30 cellular contexts compared by ENCODE assay signal in the genomic region with DNA sequence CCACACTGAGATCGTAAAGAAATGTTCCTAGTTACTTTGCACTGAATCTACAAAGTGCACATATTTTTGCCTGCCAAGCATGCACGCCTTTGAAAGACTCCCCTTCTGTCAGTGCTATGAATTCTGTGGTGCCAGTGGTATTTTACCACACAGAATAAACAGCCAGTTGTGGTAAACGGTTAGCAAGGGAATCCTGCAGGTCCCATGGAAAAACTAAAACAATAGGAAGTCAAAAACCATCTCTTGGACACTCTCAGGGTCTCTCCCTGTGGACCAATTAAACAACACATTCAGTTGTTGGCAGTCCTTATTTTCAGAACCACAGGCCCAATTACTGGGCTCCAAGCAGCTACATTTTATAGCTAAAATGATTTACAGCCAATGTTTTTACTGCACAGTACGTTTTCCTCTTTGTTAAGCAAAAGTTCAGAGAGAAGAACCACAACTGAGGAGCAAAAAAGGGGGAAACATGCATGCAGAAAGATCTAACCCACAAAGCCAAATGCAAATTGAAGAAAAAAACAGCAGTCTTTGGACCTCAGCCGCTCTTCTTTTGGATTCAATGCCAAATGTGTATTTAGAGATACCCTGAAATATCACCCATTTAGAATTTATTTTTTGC.
DNase-seq lines count a peak whose midpoint lies in the region; ATAC-seq and TF ChIP-seq lines count a peak whose summit lies in the region.
"Had no signal": no experiment of that assay in that cellular context is flagged by ENCODE, and none has a peak within 500 bp of the region (broad histone marks: within the 10 kb centered on the region; RNA-seq: fewer than 3 reads in every experiment).

No MANE protein-coding gene starts in this region.

- H3K79me2 ChIP-seq in Loucy (ENCODE audit: insufficient read depth, low read length): no peaks in the 10 kb centered on the region

- peak overlapping the region; percentile 43 for H3K4me3 ChIP-seq in Loucy (ENCODE audit: low read length, poor library complexity, severe bottlenecking)
- H3K4me3 ChIP-seq in astrocyte of the spinal cord (ENCODE audit: low read depth, low read length): no peak overlapping the region
- H3K4me3 ChIP-seq: A549, adrenal gland, gastrocnemius medialis, pancreas, thoracic aorta had no signal

- peaks cover 74% of the 10 kb centered on the region for H3K4me1 ChIP-seq in Loucy (ENCODE audit: insufficient read depth, low read length, poor library complexity, severe bottlenecking)
- H3K4me1 ChIP-seq: A549, adrenal gland, pancreas had no signal

- H3F3A ChIP-seq in Loucy (ENCODE audit: low read depth): peaks cover 15% of the 10 kb centered on the region

- H3K36me3 Mint-ChIP-seq in neural crest cell (ENCODE audit: low read depth) (no peaks in the 10 kb centered on the region), T-helper 17 cell (ENCODE audit: low read depth) (peaks cover 2% of the 10 kb centered on the region)
- H3K36me3 Mint-ChIP-seq: natural killer cell treated with Interleukin-12 subunit alpha and Interleukin-12 subunit beta and Interleukin-15 and Interleukin-18, amount 100 ng/mL, for 72 hours had no signal

- peak overlapping the region; percentile 71 for H3K4me2 ChIP-seq in Loucy (ENCODE audit: low read depth, low read length, poor library complexity, severe bottlenecking)
- H3K4me2 ChIP-seq: A549 had no signal

- no peaks in the 10 kb centered on the region for H3K27me3 ChIP-seq in Loucy (ENCODE audit: insufficient read depth, low read length, poor library complexity, severe bottlenecking)
- H3K27me3 ChIP-seq: adrenal gland, gastrocnemius medialis, pancreas had no signal

- H3K9me3 ChIP-seq in Loucy (ENCODE audit: insufficient read depth, low read depth, low read length) (no peaks in the 10 kb centered on the region), T-helper 17 cell (ENCODE audit: control insufficient read depth, low read length, poor library complexity, severe bottlenecking) (no peaks in the 10 kb centered on the region)
- H3K9me3 ChIP-seq: A549, adrenal gland, gastrocnemius medialis, pancreas, thoracic aorta had no signal

- ATAC-seq in HG03442 (IDR thresholded peaks at IDR 0.05; ENCODE audit: unreplicated experiment) (no peak), HG02798 (IDR thresholded peaks at IDR 0.05; ENCODE audit: poor library complexity, unreplicated experiment) (no peak), T-helper 17 cell (no peak)
- ATAC-seq: A549; activated CD4-positive, alpha-beta T cell treated with anti-CD3 and anti-CD28 coated beads for 36 hours; activated CD8-positive, alpha-beta T cell treated with anti-CD3 and anti-CD28 coated beads for 36 hours; gastrocnemius medialis; natural killer cell treated with Interleukin-12 subunit alpha and Interleukin-12 subunit beta and Interleukin-15 and Interleukin-18, amount 100 ng/mL, for 72 hours; pancreas had no signal

- TF ChIP-seq CTCF in Loucy (conservative IDR thresholded peaks at IDR 0.05; ENCODE audit: low read length): no peak
- TF ChIP-seq CTCF in astrocyte of the spinal cord (IDR thresholded peaks at IDR 0.05; ENCODE audit: low read depth, low read length): no peak
- no peak for TF ChIP-seq CTCF in neural crest cell (conservative IDR thresholded peaks at IDR 0.05)

- H3K27me3 Mint-ChIP-seq in neural crest cell (ENCODE audit: low read depth): no peaks in the 10 kb centered on the region
- H3K27me3 Mint-ChIP-seq in T-helper 17 cell: peaks cover 24% of the 10 kb centered on the region
- H3K27me3 Mint-ChIP-seq: activated CD4-positive, alpha-beta T cell treated with anti-CD3 and anti-CD28 coated beads for 36 hours; activated CD8-positive, alpha-beta T cell treated with anti-CD3 and anti-CD28 coated beads for 36 hours; stimulated activated naive CD8-positive, alpha-beta T cell treated with anti-CD3 and anti-CD28 coated beads, Interleukin-15, Interleukin-2, amounts not matched to agents 100 ng/mL and 50 ng/mL, for 24 hours had no signal

- no peaks in the 10 kb centered on the region for H3K36me3 ChIP-seq in Loucy (ENCODE audit: insufficient read depth, low read length)
- H3K36me3 ChIP-seq: adrenal gland, gastrocnemius medialis, pancreas, thoracic aorta had no signal

- no peaks in the 10 kb centered on the region for H3K9me2 ChIP-seq in Loucy (replicated peaks; ENCODE audit: low read depth, low read length)

- peak; percentile 22 for DNase-seq in AG20443 (ENCODE audit: low spot score)
- DNase-seq in astrocyte of the spinal cord (ENCODE audit: low read depth, low spot score): peak; percentile 66
- no peak for DNase-seq in neural crest cell (ENCODE audit: low read depth, low spot score)
- no peak for DNase-seq in NCI-H1092 treated with DMSO at 0.1 percent for 48 hours (lab: John Stamatoyannopoulos, UW)
- DNase-seq in T-helper 17 cell: no peak
- DNase-seq: activated CD4-positive, alpha-beta T cell treated with anti-CD3 and anti-CD28 coated beads for 36 hours; activated CD8-positive, alpha-beta memory T cell treated with anti-CD3 and anti-CD28 coated beads, Interleukin-2, amount 50 U/mL, for 48 hours; activated CD8-positive, alpha-beta T cell treated with anti-CD3 and anti-CD28 coated beads for 36 hours; activated naive CD4-positive, alpha-beta T cell treated with Interleukin-2 at 50 U/mL for 16 hours; adrenal gland; gastrocnemius medialis; HCEC 1CT; IMR-90; NCI-H1105 treated with DMSO at 0.1 percent for 48 hours; NCI-H2081; NCI-H226; NCI-H69; pancreas; retina; SIG-M5; small intestine; T-helper 9 cell had no signal

- H3K4me1 Mint-ChIP-seq in neural crest cell (no peaks in the 10 kb centered on the region), T-helper 17 cell (no peaks in the 10 kb centered on the region)

- H3K27ac Mint-ChIP-seq in neural crest cell (ENCODE audit: unreplicated experiment): peak overlapping the region; percentile 57
- H3K27ac Mint-ChIP-seq in T-helper 17 cell: no peak overlapping the region
- H3K27ac Mint-ChIP-seq: activated CD4-positive, alpha-beta T cell treated with anti-CD3 and anti-CD28 coated beads for 36 hours; activated CD8-positive, alpha-beta T cell treated with anti-CD3 and anti-CD28 coated beads for 36 hours; activated T-helper 1 cell treated with anti-CD3 and anti-CD28 coated beads, Interleukin-12 subunit alpha, Interleukin-12 subunit beta, Interleukin-2, Interleukin-4 antibody, amounts not matched to agents 30 ng/mL and 10 ng/mL and 1 ng/mL, durations not matched to agents 14 hours and 24 hours and 36 hours; natural killer cell treated with Interleukin-12 subunit alpha and Interleukin-12 subunit beta and Interleukin-15 and Interleukin-18, amount 100 ng/mL, for 72 hours; stimulated activated naive CD8-positive, alpha-beta T cell treated with anti-CD3 and anti-CD28 coated beads, Interleukin-15, Interleukin-2, amounts not matched to agents 100 ng/mL and 50 ng/mL, for 24 hours had no signal

- H3K9ac ChIP-seq in Loucy (ENCODE audit: low read depth, low read length, poor library complexity, severe bottlenecking): peak overlapping the region; percentile 52

- H2AFZ ChIP-seq in Loucy (ENCODE audit: low read length): peak overlapping the region; percentile 38; the same call in 1 of the 2 replicates

- in situ Hi-C loops in astrocyte of the spinal cord (cut with HindIII; ENCODE audit: low sequenced_read_pairs): no loop called here

- H3K9me3 Mint-ChIP-seq in neural crest cell: no peaks in the 10 kb centered on the region
- H3K9me3 Mint-ChIP-seq: activated CD8-positive, alpha-beta T cell treated with anti-CD3 and anti-CD28 coated beads for 36 hours; activated T-helper 1 cell treated with anti-CD3 and anti-CD28 coated beads, Interleukin-12 subunit alpha, Interleukin-12 subunit beta, Interleukin-2, Interleukin-4 antibody, amounts not matched to agents 30 ng/mL and 10 ng/mL and 1 ng/mL, durations not matched to agents 14 hours and 24 hours and 36 hours; natural killer cell treated with Interleukin-12 subunit alpha and Interleukin-12 subunit beta and Interleukin-15 and Interleukin-18, amount 100 ng/mL, for 72 hours; stimulated activated naive CD8-positive, alpha-beta T cell treated with anti-CD3 and anti-CD28 coated beads, Interleukin-15, Interleukin-2, amounts not matched to agents 100 ng/mL and 50 ng/mL, for 24 hours had no signal

- H4K20me1 ChIP-seq in Loucy (ENCODE audit: insufficient read depth, low read length, poor library complexity, severe bottlenecking): no peaks in the 10 kb centered on the region

- H3K4me3 Mint-ChIP-seq in neural crest cell (no peak overlapping the region), T-helper 17 cell (no peak overlapping the region)
- H3K4me3 Mint-ChIP-seq: activated CD4-positive, alpha-beta T cell treated with anti-CD3 and anti-CD28 coated beads for 36 hours; activated CD8-positive, alpha-beta T cell treated with anti-CD3 and anti-CD28 coated beads for 36 hours; activated T-helper 1 cell treated with anti-CD3 and anti-CD28 coated beads, Interleukin-12 subunit alpha, Interleukin-12 subunit beta, Interleukin-2, Interleukin-4 antibody, amounts not matched to agents 30 ng/mL and 10 ng/mL and 1 ng/mL, durations not matched to agents 14 hours and 24 hours and 36 hours; natural killer cell treated with Interleukin-12 subunit alpha and Interleukin-12 subunit beta and Interleukin-15 and Interleukin-18, amount 100 ng/mL, for 72 hours; stimulated activated naive CD8-positive, alpha-beta T cell treated with anti-CD3 and anti-CD28 coated beads, Interleukin-15, Interleukin-2, amounts not matched to agents 100 ng/mL and 50 ng/mL, for 24 hours had no signal

Comparison
In these comparisons a context has a peak if more than half of its experiments do, and no peak if none do; other contexts are left out.
1. DNase-seq: peak in AG20443 (single experiment) and astrocyte of the spinal cord (single experiment); none in neural crest cell (single experiment), NCI-H1092 treated with DMSO at 0.1 percent for 48 hours (single experiment) and T-helper 17 cell (0 of 3).